21 cellular contexts compared by ENCODE assay signal in the genomic region with DNA sequence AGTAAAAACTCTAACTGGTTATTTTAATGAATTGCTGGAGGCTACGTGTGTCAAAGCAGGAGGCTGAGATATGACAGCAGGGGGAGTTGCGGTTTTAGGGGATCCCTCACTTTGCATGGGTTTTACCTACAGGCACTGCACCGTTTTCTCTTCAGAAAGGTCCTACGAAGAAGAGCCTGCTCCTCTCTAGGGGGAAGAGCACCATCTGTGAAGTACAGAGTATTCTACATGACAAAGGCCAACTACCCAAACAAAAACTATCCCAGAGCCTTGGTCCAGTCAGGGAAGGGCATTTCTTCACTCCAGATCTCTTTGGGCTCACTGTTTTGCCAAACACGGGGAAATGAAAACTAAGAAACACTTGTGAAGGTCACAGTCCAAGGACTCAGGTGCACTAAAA.
"Had no signal": no experiment of that assay in that cellular context is flagged by ENCODE, and none has a peak within 500 bp of the region (broad histone marks: within the 10 kb centered on the region; RNA-seq: fewer than 3 reads in every experiment).

No MANE protein-coding gene starts in this region.

- H3K36me3 Mint-ChIP-seq: activated naive CD8-positive, alpha-beta T cell; brain; naive thymus-derived CD8-positive, alpha-beta T cell; stimulated activated memory B cell treated with anti-CD40 and anti-IgM and Interleukin-4, amounts not matched to agents 10 μg/mL and 1 μg/mL and 100 μg/mL, for 72 hours had no signal

- H3K27ac ChIP-seq: psoas muscle, spleen had no signal

- H3K4me1 Mint-ChIP-seq: activated CD4-positive, alpha-beta memory T cell treated with anti-CD3 and anti-CD28 coated beads, Interleukin-2, amount 10 ng/mL, durations not matched to agents 7 days and 5 days; brain; central memory CD8-positive, alpha-beta T cell; naive thymus-derived CD8-positive, alpha-beta T cell; stimulated activated memory B cell treated with anti-CD40 and anti-IgM and Interleukin-4, amounts not matched to agents 10 μg/mL and 1 μg/mL and 100 μg/mL, for 72 hours had no signal

- H3K4me3 ChIP-seq: lung, mucosa of descending colon, psoas muscle, spleen had no signal

- H3K4me3 Mint-ChIP-seq: activated CD4-positive, alpha-beta memory T cell treated with anti-CD3 and anti-CD28 coated beads, Interleukin-2, amount 10 ng/mL, durations not matched to agents 7 days and 5 days; activated naive CD8-positive, alpha-beta T cell; brain; central memory CD8-positive, alpha-beta T cell; dendritic cell treated with granulocyte-macrophage colony-stimulating factor and Interleukin-4, amounts not matched to agents 40 ng/mL and 50 ng/mL, for 4 days; naive thymus-derived CD8-positive, alpha-beta T cell; stimulated activated memory B cell treated with anti-CD40 and anti-IgM and Interleukin-4, amounts not matched to agents 10 μg/mL and 1 μg/mL and 100 μg/mL, for 72 hours had no signal

- ATAC-seq: left cardiac atrium; mucosa of descending colon; naive thymus-derived CD8-positive, alpha-beta T cell; psoas muscle; sciatic nerve; stimulated activated memory B cell treated with anti-CD40 and anti-IgM and Interleukin-4, amounts not matched to agents 10 μg/mL and 1 μg/mL and 100 μg/mL, for 72 hours had no signal

- H3K36me3 ChIP-seq: spleen had no signal

- H3K27me3 Mint-ChIP-seq: activated CD4-positive, alpha-beta memory T cell treated with anti-CD3 and anti-CD28 coated beads, Interleukin-2, amount 10 ng/mL, durations not matched to agents 7 days and 5 days; brain; central memory CD8-positive, alpha-beta T cell; dendritic cell treated with granulocyte-macrophage colony-stimulating factor and Interleukin-4, amounts not matched to agents 40 ng/mL and 50 ng/mL, for 4 days; naive thymus-derived CD8-positive, alpha-beta T cell; stimulated activated memory B cell treated with anti-CD40 and anti-IgM and Interleukin-4, amounts not matched to agents 10 μg/mL and 1 μg/mL and 100 μg/mL, for 72 hours had no signal

- H3K4me1 ChIP-seq: psoas muscle, spleen had no signal

- H3K27me3 ChIP-seq: spleen had no signal

- DNase-seq: activated CD4-positive, alpha-beta memory T cell treated with anti-CD3 and anti-CD28 coated beads, Interleukin-2, amount 10 ng/mL, durations not matched to agents 7 days and 5 days; activated gamma-delta T cell; activated T-cell treated with anti-CD3 and anti-CD28 coated beads, Interleukin-2, amount 50 U/mL, for 48 hours; amygdala; erythroblast; hippocampal formation; left cardiac atrium; mucosa of descending colon; naive thymus-derived CD8-positive, alpha-beta T cell; nucleus accumbens; psoas muscle; spleen; stimulated activated CD4-positive, alpha-beta T cell treated with anti-CD3 and anti-CD28 coated beads, Interleukin-1b, Interleukin-23, amount 100 ng/mL, for 48 hours; trophoblast cell had no signal

- H3K27ac Mint-ChIP-seq: activated CD4-positive, alpha-beta memory T cell treated with anti-CD3 and anti-CD28 coated beads, Interleukin-2, amount 10 ng/mL, durations not matched to agents 7 days and 5 days; activated naive CD8-positive, alpha-beta T cell; brain; dendritic cell treated with granulocyte-macrophage colony-stimulating factor and Interleukin-4, amounts not matched to agents 40 ng/mL and 50 ng/mL, for 4 days; naive thymus-derived CD8-positive, alpha-beta T cell; stimulated activated memory B cell treated with anti-CD40 and anti-IgM and Interleukin-4, amounts not matched to agents 10 μg/mL and 1 μg/mL and 100 μg/mL, for 72 hours had no signal

- H3K9me3 ChIP-seq: psoas muscle, spleen had no signal
